ENCODE assay signal across 27 cellular contexts in the genomic region with DNA sequence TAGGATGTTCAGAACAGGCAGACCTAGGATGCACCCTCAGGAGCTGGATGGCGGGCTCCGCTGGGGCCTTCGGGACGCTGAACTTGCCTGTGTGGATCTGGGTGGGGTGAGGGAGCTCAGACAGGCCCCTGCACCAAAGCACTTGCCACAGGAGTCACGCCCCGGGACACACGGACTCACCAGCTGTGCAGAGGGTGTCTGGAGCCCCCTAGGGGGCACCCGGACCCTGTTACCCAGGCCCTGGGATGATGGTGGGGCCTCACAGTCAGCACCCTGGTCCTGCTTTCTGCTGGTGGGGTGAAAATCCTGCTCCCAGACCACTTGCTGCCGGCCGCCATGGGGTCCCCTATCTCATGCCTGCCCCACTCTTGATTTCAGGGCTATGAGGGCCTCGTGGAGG. TPM values are rescaled to one million over a fixed set of nuclear protein-coding genes. Genes with fewer than 3 reads are reported as not detected.
DNase-seq lines count a peak whose midpoint lies in the region; ATAC-seq, FAIRE-seq and TF ChIP-seq lines count a peak whose summit lies in the region.
"Had no signal": no experiment of that assay in that cellular context is flagged by ENCODE, and none has a peak within 500 bp of the region (broad histone marks: within the 10 kb centered on the region; RNA-seq: fewer than 3 reads in every experiment).

No MANE protein-coding gene starts in this region.

- no peaks in the 10 kb centered on the region for H3K9me3 Mint-ChIP-seq in mesothelial cell of epicardium
- H3K9me3 Mint-ChIP-seq: CD4-positive, alpha-beta memory T cell; GM23338 had no signal

- no peak overlapping the region for H3K4ac ChIP-seq in neuronal stem cell (ENCODE audit: low read length)

- no peak overlapping the region for H2BK12ac ChIP-seq in neuronal stem cell (ENCODE audit: low read length)

- no peak overlapping the region for H2BK15ac ChIP-seq in neuronal stem cell (ENCODE audit: low read length)

- no peak overlapping the region for H3K4me3 Mint-ChIP-seq in mesothelial cell of epicardium
- H3K4me3 Mint-ChIP-seq: CD4-positive, alpha-beta memory T cell; GM23338 had no signal

- H3K9me3 ChIP-seq in K562 (replicated peaks; ENCODE audit: control insufficient read depth, insufficient read depth, low read depth, low read length): no peaks in the 10 kb centered on the region
- peaks cover 0 to 3% of the 10 kb centered on the region in 2 donors for H3K9me3 ChIP-seq in neuronal stem cell (replicated peaks in 1 of 2; ENCODE audit: control insufficient read depth in 2 of 2, insufficient read depth in 1 of 2, low read depth in 1 of 2, low read length in 2 of 2)
- no peaks in the 10 kb centered on the region for H3K9me3 ChIP-seq in right atrium auricular region
- H3K9me3 ChIP-seq: MG63, SK-N-SH had no signal

- H3K36me3 Mint-ChIP-seq in mesothelial cell of epicardium: peaks cover 8% of the 10 kb centered on the region

- TF ChIP-seq POLR2A in K562 (conservative IDR thresholded peaks at IDR 0.05): no peak

- H3K14ac ChIP-seq in neuronal stem cell (ENCODE audit: low read length): no peak overlapping the region

- H3K27me3 ChIP-seq in K562 (ENCODE audit: control insufficient read depth in 2 of 2, insufficient read depth in 2 of 2, low read length in 2 of 2): no peaks in the 10 kb centered on the region
- H3K27me3 ChIP-seq in neuronal stem cell (ENCODE audit: control insufficient read depth in 3 of 3, insufficient read depth in 3 of 3, low read depth in 1 of 3, low read length in 3 of 3): no peaks in the 10 kb centered on the region
- no peaks in the 10 kb centered on the region for H3K27me3 ChIP-seq in right atrium auricular region
- H3K27me3 ChIP-seq: MG63 had no signal

- CTCF ChIA-PET in K562 (lab: Yijun Ruan, JAX; ENCODE audit: low intra/inter-chr PET ratio): no interaction called here

- intact Hi-C loops in K562 (cut with micrococcal nuclease): no loop called here

- peaks cover 5% of the 10 kb centered on the region for H3K79me1 ChIP-seq in neuronal stem cell (ENCODE audit: low read depth, low read length)

- peak overlapping the region; percentile 66 for H2BK5ac ChIP-seq in neuronal stem cell (ENCODE audit: low read length)

- no peak for FAIRE-seq in K562 (lab: Jason Lieb, UNC)

- H3K27ac ChIP-seq in K562 (ENCODE audit: extremely low read depth, low read depth, low read length) (no peak overlapping the region), neuronal stem cell (replicated peaks; ENCODE audit: low read length) (no peak overlapping the region), right atrium auricular region (no peak overlapping the region)
- H3K27ac ChIP-seq: 22Rv1, HL-60 had no signal

- no peak overlapping the region for H3K18ac ChIP-seq in neuronal stem cell (ENCODE audit: low read length)

- no peak overlapping the region for H4K91ac ChIP-seq in neuronal stem cell (ENCODE audit: low read depth, low read length, poor library complexity)

- H4K8ac ChIP-seq in neuronal stem cell (ENCODE audit: low read depth, low read length): no peak overlapping the region

- H2AK5ac ChIP-seq in neuronal stem cell (ENCODE audit: low read depth, low read length): no peak overlapping the region

- in situ Hi-C loops in K562 (cut with MboI): no loop called here

- peaks cover 2% of the 10 kb centered on the region; the same call in 2 of the 3 replicates for H3K79me2 ChIP-seq in K562 (ENCODE audit: control insufficient read depth, insufficient read depth, low read length)

- H3K4me1 Mint-ChIP-seq in mesothelial cell of epicardium: peaks cover 15% of the 10 kb centered on the region

- no peak for TF ChIP-seq RAD21 in K562 (CRISPR knock-in tag; conservative IDR thresholded peaks at IDR 0.05 in 1 of 2, IDR thresholded peaks at IDR 0.05 in 1 of 2)

- ATAC-seq in K562: no peak
- no peak for ATAC-seq in HG02884 (IDR thresholded peaks at IDR 0.05; ENCODE audit: unreplicated experiment)
- ATAC-seq: GM23338 had no signal

- peaks cover 0 to 40% of the 10 kb centered on the region in 2 experiments; a peak in 1 of 5 replicates for H3K4me1 ChIP-seq in K562 (replicated peaks in 1 of 2; ENCODE audit: control insufficient read depth in 2 of 2, insufficient read depth in 2 of 2, low read length in 2 of 2)
- peaks cover 13 to 18% of the 10 kb centered on the region in 2 donors for H3K4me1 ChIP-seq in neuronal stem cell (ENCODE audit: control insufficient read depth in 2 of 2, insufficient read depth in 1 of 2, low read depth in 1 of 2, low read length in 2 of 2)
- H3K4me1 ChIP-seq in right atrium auricular region: peaks cover 0 to 4% of the 10 kb centered on the region in 2 donors

- no peaks in the 10 kb centered on the region for H3K9me1 ChIP-seq in K562 (ENCODE audit: control insufficient read depth, insufficient read depth, low read length)

- H4K20me1 ChIP-seq in K562 (replicated peaks; ENCODE audit: control insufficient read depth, insufficient read depth, low read length): peaks cover 9% of the 10 kb centered on the region; the same call in 1 of the 2 replicates

- peak overlapping the region; percentile 93 for H3K23ac ChIP-seq in neuronal stem cell (ENCODE audit: low read depth, low read length, poor library complexity)

- POLR2A ChIA-PET in K562 (lab: Yijun Ruan, JAX): interaction anchor here (1.2 kb wide), 1 partner anchor 10 kb away, joined by 4 read pairs; a partner anchor contains a TSS

- WGBS in K562 (ENCODE audit: insufficient coverage, low coverage, missing lambda C conversion rate): 82% methylated on average over 11 of the region's 11 CpGs
- WGBS in neuronal stem cell (ENCODE audit: extremely low coverage in 2 of 2, insufficient read length in 2 of 2, insufficient replicate concordance in 1 of 2), 2 donors: no CpG with 5 or more reads among the region's 11 CpGs

- no peak overlapping the region for H3K27ac Mint-ChIP-seq in mesothelial cell of epicardium
- H3K27ac Mint-ChIP-seq: GM23338 had no signal

- no peak overlapping the region for H3K9ac ChIP-seq in K562 (ENCODE audit: insufficient read depth in 1 of 2, low read depth in 2 of 2, low read length in 2 of 2)
- H3K9ac ChIP-seq in neuronal stem cell (ENCODE audit: low read depth, low read length, poor library complexity): no peak overlapping the region
- H3K9ac ChIP-seq: SK-N-SH had no signal

- H3K4me2 ChIP-seq in K562 (ENCODE audit: insufficient read depth, low read length): no peak overlapping the region
- H3K4me2 ChIP-seq in neuronal stem cell (ENCODE audit: insufficient read depth, low read length, poor library complexity, severe bottlenecking): no peak overlapping the region
- H3K4me2 ChIP-seq: GM23338, SK-N-SH had no signal

- H2BK120ac ChIP-seq in neuronal stem cell (ENCODE audit: low read depth, low read length): no peak overlapping the region

- no peak for TF ChIP-seq EP300 in K562 (IDR thresholded peaks at IDR 0.05; ENCODE audit: low read length)

- no peak overlapping the region for H2AFZ ChIP-seq in K562 (ENCODE audit: low read depth, low read length)
- no peak overlapping the region for H2AFZ ChIP-seq in neuronal stem cell (ENCODE audit: low read length)
- H2AFZ ChIP-seq: GM23338 had no signal

- peaks cover 80% of the 10 kb centered on the region; the same call in 2 of the 3 replicates for H3K36me3 ChIP-seq in K562 (ENCODE audit: control insufficient read depth, insufficient read depth, low read length)
- H3K36me3 ChIP-seq in neuronal stem cell (replicated peaks in 1 of 2; ENCODE audit: control insufficient read depth in 2 of 2, insufficient read depth in 2 of 2, low read length in 2 of 2): peaks cover 21 to 66% of the 10 kb centered on the region in 2 donors
- peaks cover 49% of the 10 kb centered on the region for H3K36me3 ChIP-seq in right atrium auricular region

- H3K4me3 ChIP-seq in K562: no peak overlapping the region
- no peak overlapping the region for H3K4me3 ChIP-seq in neuronal stem cell (ENCODE audit: low read length in 2 of 2)
- H3K4me3 ChIP-seq in right atrium auricular region: no peak overlapping the region
- H3K4me3 ChIP-seq: GM23338, MG63 had no signal

- peak; percentile 18 for DNase-seq in DMS 273 (lab: John Stamatoyannopoulos, UW; ENCODE audit: unreplicated experiment)
- DNase-seq in DMS 273 treated with DMSO at 0.1 percent for 48 hours (lab: John Stamatoyannopoulos, UW): no peak
- DNase-seq in NAMALWA (ENCODE audit: low spot score): peak; percentile 62
- no peak for DNase-seq in K562 (ENCODE audit: extremely low read depth in 1 of 4, low spot score in 3 of 4)
- no peak for DNase-seq in neuronal stem cell (ENCODE audit: low spot score)
- no peak for DNase-seq in mesothelial cell of epicardium (ENCODE audit: low spot score in 2 of 2, unreplicated experiment in 2 of 2)
- no peak for DNase-seq in right atrium auricular region (ENCODE audit: low spot score)
- DNase-seq: CD4-positive, alpha-beta memory T cell; DMS53; IMR-90; Kasumi-1; MG63; NCI-H1092; NCI-H146; NCI-H2029 treated with DMSO at 0.1 percent for 48 hours; NCI-H2171; NCI-H446; NCI-H748 treated with DMSO at 0.1 percent for 48 hours; NK-92 treated with Interleukin-12 subunit alpha and Interleukin-12 subunit beta, amount 100 ng/mL, for 24 hours; SHP77; SK-N-SH had no signal

- TF ChIP-seq CTCF in K562 (IDR thresholded peaks at IDR 0.05 in 2 of 3, conservative IDR thresholded peaks at IDR 0.05 in 1 of 3; ENCODE audit: insufficient read depth in 2 of 3, low read depth in 1 of 3, low read length in 3 of 3) (peak in 2 of 3 experiments; percentile 8 to 22; a peak in 1 of 6 replicates), mesothelial cell of epicardium (IDR thresholded peaks at IDR 0.05; ENCODE audit: unreplicated experiment) (no peak), right atrium auricular region (IDR thresholded peaks at IDR 0.05) (no peak)

- no peaks in the 10 kb centered on the region for H3K27me3 Mint-ChIP-seq in mesothelial cell of epicardium (ENCODE audit: low read depth)
- H3K27me3 Mint-ChIP-seq: CD4-positive, alpha-beta memory T cell had no signal

- BruUV-seq in K562 (replicated peaks; lab: Mats Ljungman, UMichigan): no TSS peak

RNA-seq across cellular contexts. Expression of a gene that starts 10.8 kb away (rescaled TPM):
- 83.4 and 274 TPM in 2 replicates for total RNA-seq in K562 (2011; cell fraction: chromatin; rRNA removed; ENCODE audit: low replicate concordance)
- total RNA-seq in K562 (2011; cell fraction: nucleolus; rRNA removed): 193 and 201 TPM in 2 replicates
- total RNA-seq in K562 (2011; cell fraction: nucleoplasm; rRNA removed): 97.9 and 105 TPM in 2 replicates
- total RNA-seq in K562 (2014; rRNA removed) (86.9 and 98.3 TPM in 2 replicates), K562 (2014; rRNA removed; fragmentation: Illumina TruSeq; extraction: Trizol) (13.8 and 22.2 TPM in 2 replicates), K562 (2015; rRNA removed; fragmentation: Illumina TruSeq; extraction: Trizol) (45.6 and 45.8 TPM in 2 replicates), K562 (2021) (108 and 124 TPM in 2 replicates), mesothelial cell of epicardium (147 to 160 TPM (median 155 TPM) in 3 replicates), right atrium auricular region (10 to 100 TPM; 28.0 to 45.7 TPM)
- polyA plus RNA-seq in K562 (2011; rRNA removed) (50.0 and 84.1 TPM in 2 replicates), K562 (2014; fragmentation: Illumina TruSeq; extraction: Trizol) (37.6 and 65.2 TPM in 2 replicates), K562 (2014; fragmentation: Nextera tagmentation; extraction: Ambion mirVana) (1 to 10 TPM; 1.1 to 3.9 TPM), K562 (2014; rRNA removed) (83.0 and 83.1 TPM in 2 replicates)
- polyA plus RNA-seq in K562 (2011; cell fraction: cytosol; rRNA removed): 68.5 and 125 TPM in 2 replicates
- 244 and 346 TPM in 2 replicates for polyA plus RNA-seq in K562 (2011; cell fraction: nucleus; rRNA removed)
- 106 and 149 TPM in 2 replicates for polyA plus RNA-seq in K562 (2012)
- polyA minus RNA-seq in K562 (2011; rRNA and poly(A)+ RNA removed): 29.0 and 37.5 TPM in 2 replicates
- 63.7 and 76.3 TPM in 2 replicates for polyA minus RNA-seq in K562 (2011; cell fraction: cytosol; rRNA and poly(A)+ RNA removed)
- polyA minus RNA-seq in K562 (2011; cell fraction: nucleus; rRNA and poly(A)+ RNA removed): 42.3 and 49.5 TPM in 2 replicates
- 37.4 TPM for polyA plus RNA-seq in neuronal stem cell (2013, experiment 1 of 2)
- polyA plus RNA-seq in neuronal stem cell (2013, experiment 2 of 2): 35.9 TPM

RNA-seq across cellular contexts. Expression of a gene that starts 25.0 kb away (rescaled TPM):
- 0.18 TPM in 1 of 2 replicates, not detected in the other for total RNA-seq in K562 (2011; cell fraction: chromatin; rRNA removed; ENCODE audit: low replicate concordance)
- total RNA-seq in K562 (2011; cell fraction: nucleolus; rRNA removed): not detected in 2 replicates
- not detected in 2 replicates for total RNA-seq in K562 (2011; cell fraction: nucleoplasm; rRNA removed)
- total RNA-seq in K562 (2014; rRNA removed) (not detected in 2 replicates), K562 (2014; rRNA removed; fragmentation: Illumina TruSeq; extraction: Trizol) (not detected in 2 replicates), K562 (2015; rRNA removed; fragmentation: Illumina TruSeq; extraction: Trizol) (not detected in 2 replicates), K562 (2021) (not detected in 2 replicates), mesothelial cell of epicardium (0.13 to 0.23 TPM (median 0.18 TPM) in 3 replicates), right atrium auricular region (not detected)
- polyA plus RNA-seq in K562 (2011; rRNA removed) (not detected in 2 replicates), K562 (2014; fragmentation: Illumina TruSeq; extraction: Trizol) (not detected in 2 replicates), K562 (2014; fragmentation: Nextera tagmentation; extraction: Ambion mirVana) (under 1 TPM in 1 of 2 experiments, not detected in 1; 0.01 TPM), K562 (2014; rRNA removed) (not detected in 2 replicates)
- polyA plus RNA-seq in K562 (2011; cell fraction: cytosol; rRNA removed): not detected in 2 replicates
- polyA plus RNA-seq in K562 (2011; cell fraction: nucleus; rRNA removed): not detected in 2 replicates
- polyA plus RNA-seq in K562 (2012): 0.01 TPM in 1 of 2 replicates, not detected in the other
- polyA minus RNA-seq in K562 (2011; rRNA and poly(A)+ RNA removed): not detected in 2 replicates
- polyA minus RNA-seq in K562 (2011; cell fraction: cytosol; rRNA and poly(A)+ RNA removed): not detected in 2 replicates
- polyA minus RNA-seq in K562 (2011; cell fraction: nucleus; rRNA and poly(A)+ RNA removed): not detected in 2 replicates
- not detected for polyA plus RNA-seq in neuronal stem cell (2013, experiment 1 of 2)
- polyA plus RNA-seq in neuronal stem cell (2013, experiment 2 of 2): not detected
- total RNA-seq: CD4-positive, alpha-beta memory T cell; HT1080; IMR-90; RPMI7951 had no signal
- polyA plus RNA-seq: GM23338, SK-N-SH had no signal

RNA-seq across cellular contexts. Expression of a gene that starts 28.6 kb away (rescaled TPM):
- total RNA-seq in K562 (2011; cell fraction: chromatin; rRNA removed; ENCODE audit: low replicate concordance): 10.0 and 50.7 TPM in 2 replicates
- 29.3 and 41.0 TPM in 2 replicates for total RNA-seq in K562 (2011; cell fraction: nucleolus; rRNA removed)
- total RNA-seq in K562 (2011; cell fraction: nucleoplasm; rRNA removed): 13.9 and 21.2 TPM in 2 replicates
- total RNA-seq in K562 (2014; rRNA removed) (12.6 and 17.3 TPM in 2 replicates), K562 (2014; rRNA removed; fragmentation: Illumina TruSeq; extraction: Trizol) (0.35 and 0.55 TPM in 2 replicates), K562 (2015; rRNA removed; fragmentation: Illumina TruSeq; extraction: Trizol) (2.6 and 2.7 TPM in 2 replicates), K562 (2021) (7.6 and 8.3 TPM in 2 replicates), mesothelial cell of epicardium (27.6 to 34.0 TPM (median 32.0 TPM) in 3 replicates), right atrium auricular region (10 to 100 TPM; 21.4 to 23.2 TPM)
- polyA plus RNA-seq in K562 (2011; rRNA removed) (2.3 and 5.5 TPM in 2 replicates), K562 (2014; fragmentation: Illumina TruSeq; extraction: Trizol) (0.52 and 2.1 TPM in 2 replicates), K562 (2014; fragmentation: Nextera tagmentation; extraction: Ambion mirVana) (under 1 TPM; 0.07 to 0.18 TPM), K562 (2014; rRNA removed) (6.5 and 8.1 TPM in 2 replicates)
- 5.7 and 16.5 TPM in 2 replicates for polyA plus RNA-seq in K562 (2011; cell fraction: cytosol; rRNA removed)
- polyA plus RNA-seq in K562 (2011; cell fraction: nucleus; rRNA removed): 37.7 and 66.6 TPM in 2 replicates
- polyA plus RNA-seq in K562 (2012): 6.3 and 16.5 TPM in 2 replicates
- polyA minus RNA-seq in K562 (2011; rRNA and poly(A)+ RNA removed): 0.57 and 0.91 TPM in 2 replicates
- 2.2 and 2.5 TPM in 2 replicates for polyA minus RNA-seq in K562 (2011; cell fraction: cytosol; rRNA and poly(A)+ RNA removed)
- 9.4 and 10.2 TPM in 2 replicates for polyA minus RNA-seq in K562 (2011; cell fraction: nucleus; rRNA and poly(A)+ RNA removed)
- 13.0 TPM for polyA plus RNA-seq in neuronal stem cell (2013, experiment 1 of 2)
- 12.0 TPM for polyA plus RNA-seq in neuronal stem cell (2013, experiment 2 of 2)

RNA-seq across cellular contexts. Expression of a gene that starts 42.8 kb away (rescaled TPM):
- total RNA-seq in K562 (2011; cell fraction: chromatin; rRNA removed; ENCODE audit: low replicate concordance): 0.09 and 0.42 TPM in 2 replicates
- 0.13 and 0.17 TPM in 2 replicates for total RNA-seq in K562 (2011; cell fraction: nucleolus; rRNA removed)
- total RNA-seq in K562 (2011; cell fraction: nucleoplasm; rRNA removed): 0.29 and 0.38 TPM in 2 replicates
- total RNA-seq in K562 (2014; rRNA removed) (1.5 and 2.1 TPM in 2 replicates), K562 (2014; rRNA removed; fragmentation: Illumina TruSeq; extraction: Trizol) (0.29 and 0.33 TPM in 2 replicates), K562 (2015; rRNA removed; fragmentation: Illumina TruSeq; extraction: Trizol) (2.0 and 2.2 TPM in 2 replicates), K562 (2021) (1.9 and 2.1 TPM in 2 replicates), mesothelial cell of epicardium (0.09 to 0.16 TPM (median 0.09 TPM) in 3 replicates), right atrium auricular region (under 1 TPM; 0.75 to 0.89 TPM)
- polyA plus RNA-seq in K562 (2011; rRNA removed) (0.34 and 0.36 TPM in 2 replicates), K562 (2014; fragmentation: Illumina TruSeq; extraction: Trizol) (0.98 and 1.7 TPM in 2 replicates), K562 (2014; fragmentation: Nextera tagmentation; extraction: Ambion mirVana) (not detected), K562 (2014; rRNA removed) (0.82 and 2.0 TPM in 2 replicates)
- 0.40 and 1.3 TPM in 2 replicates for polyA plus RNA-seq in K562 (2011; cell fraction: cytosol; rRNA removed)
- polyA plus RNA-seq in K562 (2011; cell fraction: nucleus; rRNA removed): 0.45 and 0.75 TPM in 2 replicates
- polyA plus RNA-seq in K562 (2012): 2.1 and 3.8 TPM in 2 replicates
- 0.11 and 0.36 TPM in 2 replicates for polyA minus RNA-seq in K562 (2011; rRNA and poly(A)+ RNA removed)
- polyA minus RNA-seq in K562 (2011; cell fraction: cytosol; rRNA and poly(A)+ RNA removed): 0.64 and 1.7 TPM in 2 replicates
- 0.33 and 0.54 TPM in 2 replicates for polyA minus RNA-seq in K562 (2011; cell fraction: nucleus; rRNA and poly(A)+ RNA removed)
- 0.03 TPM for polyA plus RNA-seq in neuronal stem cell (2013, experiment 1 of 2)
- polyA plus RNA-seq in neuronal stem cell (2013, experiment 2 of 2): 0.03 TPM
- total RNA-seq: IMR-90 had no signal
- polyA plus RNA-seq: IMR-90, SK-N-SH had no signal

RNA-seq across cellular contexts. Expression of a gene that starts 48.9 kb away (rescaled TPM):
- not detected in 2 replicates for total RNA-seq in K562 (2011; cell fraction: chromatin; rRNA removed; ENCODE audit: low replicate concordance)
- not detected in 2 replicates for total RNA-seq in K562 (2011; cell fraction: nucleolus; rRNA removed)
- total RNA-seq in K562 (2011; cell fraction: nucleoplasm; rRNA removed): not detected in 2 replicates
- total RNA-seq in K562 (2014; rRNA removed) (0.12 TPM in 1 of 2 replicates, not detected in the other), K562 (2014; rRNA removed; fragmentation: Illumina TruSeq; extraction: Trizol) (not detected in 2 replicates), K562 (2015; rRNA removed; fragmentation: Illumina TruSeq; extraction: Trizol) (not detected in 2 replicates), K562 (2021) (not detected in 2 replicates), mesothelial cell of epicardium (not detected in 3 replicates), right atrium auricular region (not detected)
- polyA plus RNA-seq in K562 (2011; rRNA removed) (0.09 TPM in 1 of 2 replicates, not detected in the other), K562 (2014; fragmentation: Illumina TruSeq; extraction: Trizol) (not detected in 2 replicates), K562 (2014; fragmentation: Nextera tagmentation; extraction: Ambion mirVana) (not detected), K562 (2014; rRNA removed) (0.08 TPM in 1 of 2 replicates, not detected in the other)
- not detected in 2 replicates for polyA plus RNA-seq in K562 (2011; cell fraction: cytosol; rRNA removed)
- 0.40 TPM in 1 of 2 replicates, not detected in the other for polyA plus RNA-seq in K562 (2011; cell fraction: nucleus; rRNA removed)
- not detected in 2 replicates for polyA plus RNA-seq in K562 (2012)
- not detected in 2 replicates for polyA minus RNA-seq in K562 (2011; rRNA and poly(A)+ RNA removed)
- polyA minus RNA-seq in K562 (2011; cell fraction: cytosol; rRNA and poly(A)+ RNA removed): not detected in 2 replicates
- not detected in 2 replicates for polyA minus RNA-seq in K562 (2011; cell fraction: nucleus; rRNA and poly(A)+ RNA removed)
- 0.04 TPM for polyA plus RNA-seq in neuronal stem cell (2013, experiment 1 of 2)
- polyA plus RNA-seq in neuronal stem cell (2013, experiment 2 of 2): not detected
- total RNA-seq: CD4-positive, alpha-beta memory T cell; GM23338; HT1080; IMR-90 had no signal
- polyA plus RNA-seq: CD4-positive, alpha-beta memory T cell; IMR-90; SK-N-SH had no signal

Comparison
In these comparisons a context has a peak if more than half of its experiments do, and no peak if none do; other contexts are left out.
1. DNase-seq: peak in DMS 273 (single experiment) and NAMALWA (single experiment); none in DMS 273 treated with DMSO at 0.1 percent for 48 hours (single experiment), K562 (0 of 4), neuronal stem cell (single experiment), mesothelial cell of epicardium (0 of 2) and right atrium auricular region (single experiment).
2. CTCF ChIP-seq: peak in K562 (2 of 3); none in mesothelial cell of epicardium (single experiment) and right atrium auricular region (0 of 2).